In the genomic region with DNA sequence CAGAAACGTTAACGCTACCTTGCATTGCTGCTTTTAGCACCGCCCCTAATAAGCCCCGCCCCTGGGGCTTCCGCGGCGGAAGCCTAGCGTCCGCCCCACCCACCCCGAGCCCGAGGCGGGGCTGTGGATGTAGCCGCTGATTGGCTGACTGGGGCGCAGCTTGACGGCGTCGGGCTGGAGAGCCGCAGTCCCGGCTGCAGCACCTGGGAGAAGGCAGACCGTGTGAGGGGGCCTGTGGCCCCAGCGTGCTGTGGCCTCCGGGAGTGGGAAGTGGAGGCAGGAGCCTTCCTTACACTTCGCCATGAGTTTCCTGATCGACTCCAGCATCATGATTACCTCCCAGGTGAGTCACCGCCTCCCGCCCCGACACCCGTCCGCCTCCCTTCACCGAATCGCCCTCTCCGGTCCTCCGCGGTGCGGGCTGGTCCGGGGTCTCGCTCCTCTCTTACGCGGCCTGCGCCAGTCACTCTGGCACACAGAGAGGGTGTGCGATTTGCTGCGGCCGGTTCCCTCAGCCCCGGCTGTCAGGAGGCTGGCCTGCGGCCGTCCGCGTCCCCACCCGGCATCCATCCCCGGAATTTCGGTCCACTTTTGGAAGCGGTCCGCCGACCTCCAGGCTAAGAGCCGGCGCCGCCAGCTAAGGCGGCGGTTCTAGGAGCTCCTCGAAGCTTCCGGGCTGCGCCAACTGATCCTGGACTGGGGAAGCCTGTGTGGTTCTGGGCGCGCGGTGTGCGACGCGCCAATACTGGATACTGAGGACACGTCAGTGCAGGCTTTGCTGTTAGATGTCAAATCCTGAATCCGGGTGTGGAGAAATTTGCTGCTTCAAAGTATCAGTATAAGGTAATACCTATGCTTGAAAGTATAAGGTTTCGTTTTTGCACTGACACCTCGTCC, we compare ENCODE assay signal across 8 cellular contexts. TPM values are rescaled to one million over a fixed set of nuclear protein-coding genes. Genes with fewer than 3 reads are reported as not detected.
DNase-seq lines count a peak whose midpoint lies in the region; ATAC-seq, FAIRE-seq and TF ChIP-seq lines count a peak whose summit lies in the region.
"Not testable (repeated sequence)": the region's sequence is repeated elsewhere in the genome, so short reads cannot be mapped to it uniquely, and the experiment has no call there.

Gene GPR89B, plus strand, starts transcription at position 185 of the 897 bp plus-strand sequence. Its CDS starts 117 bp downstream, at position 302.

- H3K4me3 ChIP-seq in AG10803 (ENCODE audit: low read length) = peak within 1 kb of the TSS; percentile 74
- peak within 1 kb of the TSS; percentile 78 to 79 for H3K4me3 ChIP-seq in kidney (ENCODE audit: low read length in 2 of 2)

- H3K9ac ChIP-seq in kidney (ENCODE audit: low read length in 2 of 2) = peak within 1 kb of the TSS; percentile 65 to 77

- not testable (repeated sequence) for FAIRE-seq in kidney (lab: Jason Lieb, UNC)

- peak within 1 kb of the TSS; percentile 76 to 88 for H3K27ac ChIP-seq in kidney (ENCODE audit: low read depth in 2 of 2, low read length in 2 of 2)

- TF ChIP-seq CTCF in AG10803 (conservative IDR thresholded peaks at IDR 0.05; ENCODE audit: low read length); kidney (IDR thresholded peaks at IDR 0.05; ENCODE audit: borderline replicate concordance, extremely low read depth, insufficient read depth): not testable (repeated sequence)

- peak; percentile 80 for DNase-seq in AG10803 (ENCODE audit: low read depth)
- peak; percentile 71 for DNase-seq in NCI-H446 treated with DMSO at 0.1 percent for 48 hours (lab: John Stamatoyannopoulos, UW)
- DNase-seq in activated CD4-positive, CD25-positive, alpha-beta regulatory T cell treated with anti-CD3 and anti-CD28 coated beads, Interleukin-2, amount 50 U/mL, for 72 hours = peak; percentile 94
- DNase-seq in cerebellum (ENCODE audit: low spot score) = peak; percentile 89
- DNase-seq in kidney = peak; percentile 97
- DNase-seq in stimulated activated CD4-positive, alpha-beta T cell treated with anti-CD3 and anti-CD28 coated beads, Interleukin-15, amount 100 ng/mL, for 1 hour (ENCODE audit: low read depth in 1 of 2, low spot score in 1 of 2) = peak; percentile 81 to 90

- H3K36me3 ChIP-seq in kidney (ENCODE audit: control insufficient read depth in 1 of 2, insufficient read depth in 2 of 2, low read length in 2 of 2) = not testable (repeated sequence)

- intact Hi-C loops in kidney (cut with DNase I) = not testable (repeated sequence)

- not testable (repeated sequence) for H3K9me3 ChIP-seq in kidney (ENCODE audit: control insufficient read depth in 1 of 2, low read length in 2 of 2)

- peak; percentile 99 for ATAC-seq in GM19043 (IDR thresholded peaks at IDR 0.05; ENCODE audit: low read depth, unreplicated experiment)
- ATAC-seq in HG03378 (IDR thresholded peaks at IDR 0.05; ENCODE audit: unreplicated experiment) = peak; percentile 82

- H3K4me1 ChIP-seq in kidney (ENCODE audit: control insufficient read depth in 1 of 2, insufficient read depth in 1 of 2, low read depth in 1 of 2, low read length in 2 of 2) = not testable (repeated sequence)

RNA-seq across cellular contexts. Expression of gene GPR89B, which starts in this region (rescaled TPM):
- 21.1 TPM for total RNA-seq in cerebellum
- total RNA-seq in kidney = 18.1 TPM
- polyA plus RNA-seq in kidney (ENCODE audit: insufficient read depth, low read depth, low replicate concordance) = 34.2 TPM

Comparison
In these comparisons a context has a peak if more than half of its experiments do, and no peak if none do; other contexts are left out.
1. Peak in every context shown above with its lines: DNase-seq, ATAC-seq, H3K4me3 ChIP-seq and H3K27ac ChIP-seq.